Comparison of ENCODE assay signal across 1 cellular context in genomic region chr20:37464611-37465010, GRCh38.
TF ChIP-seq lines count a peak whose summit lies in the region.

No MANE protein-coding gene starts in this region.

TF ChIP-seq in WTC11, 78 proteins besides CTCF, POLR2A, EP300 and RAD21 (continued from another document):
- TF ChIP-seq AFF4 (CRISPR knock-in tag; IDR thresholded peaks at IDR 0.05; ENCODE audit: borderline replicate concordance) (no peak), NR2C2 (CRISPR knock-in tag; IDR thresholded peaks at IDR 0.05) (no peak), USF1 (CRISPR knock-in tag; IDR thresholded peaks at IDR 0.05) (no peak), ZNF219 (CRISPR knock-in tag; IDR thresholded peaks at IDR 0.05; ENCODE audit: borderline replicate concordance) (no peak), MAX (CRISPR knock-in tag; IDR thresholded peaks at IDR 0.05) (no peak), ZNF423 (CRISPR knock-in tag; IDR thresholded peaks at IDR 0.05) (no peak), NFE2L1 (CRISPR knock-in tag; IDR thresholded peaks at IDR 0.05) (no peak), TP53 (CRISPR knock-in tag; IDR thresholded peaks at IDR 0.05) (no peak)
- TF ChIP-seq, protein P1, sequence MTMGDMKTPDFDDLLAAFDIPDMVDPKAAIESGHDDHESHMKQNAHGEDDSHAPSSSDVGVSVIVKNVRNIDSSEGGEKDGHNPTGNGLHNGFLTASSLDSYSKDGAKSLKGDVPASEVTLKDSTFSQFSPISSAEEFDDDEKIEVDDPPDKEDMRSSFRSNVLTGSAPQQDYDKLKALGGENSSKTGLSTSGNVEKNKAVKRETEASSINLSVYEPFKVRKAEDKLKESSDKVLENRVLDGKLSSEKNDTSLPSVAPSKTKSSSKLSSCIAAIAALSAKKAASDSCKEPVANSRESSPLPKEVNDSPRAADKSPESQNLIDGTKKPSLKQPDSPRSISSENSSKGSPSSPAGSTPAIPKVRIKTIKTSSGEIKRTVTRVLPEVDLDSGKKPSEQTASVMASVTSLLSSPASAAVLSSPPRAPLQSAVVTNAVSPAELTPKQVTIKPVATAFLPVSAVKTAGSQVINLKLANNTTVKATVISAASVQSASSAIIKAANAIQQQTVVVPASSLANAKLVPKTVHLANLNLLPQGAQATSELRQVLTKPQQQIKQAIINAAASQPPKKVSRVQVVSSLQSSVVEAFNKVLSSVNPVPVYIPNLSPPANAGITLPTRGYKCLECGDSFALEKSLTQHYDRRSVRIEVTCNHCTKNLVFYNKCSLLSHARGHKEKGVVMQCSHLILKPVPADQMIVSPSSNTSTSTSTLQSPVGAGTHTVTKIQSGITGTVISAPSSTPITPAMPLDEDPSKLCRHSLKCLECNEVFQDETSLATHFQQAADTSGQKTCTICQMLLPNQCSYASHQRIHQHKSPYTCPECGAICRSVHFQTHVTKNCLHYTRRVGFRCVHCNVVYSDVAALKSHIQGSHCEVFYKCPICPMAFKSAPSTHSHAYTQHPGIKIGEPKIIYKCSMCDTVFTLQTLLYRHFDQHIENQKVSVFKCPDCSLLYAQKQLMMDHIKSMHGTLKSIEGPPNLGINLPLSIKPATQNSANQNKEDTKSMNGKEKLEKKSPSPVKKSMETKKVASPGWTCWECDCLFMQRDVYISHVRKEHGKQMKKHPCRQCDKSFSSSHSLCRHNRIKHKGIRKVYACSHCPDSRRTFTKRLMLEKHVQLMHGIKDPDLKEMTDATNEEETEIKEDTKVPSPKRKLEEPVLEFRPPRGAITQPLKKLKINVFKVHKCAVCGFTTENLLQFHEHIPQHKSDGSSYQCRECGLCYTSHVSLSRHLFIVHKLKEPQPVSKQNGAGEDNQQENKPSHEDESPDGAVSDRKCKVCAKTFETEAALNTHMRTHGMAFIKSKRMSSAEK (CRISPR knock-in tag; IDR thresholded peaks at IDR 0.05; ENCODE audit: borderline replicate concordance), result no peak
